22 cellular contexts compared by ENCODE assay signal in genomic region chr3:72624656-72625055, GRCh38.
"Had no signal": no experiment of that assay in that cellular context is flagged by ENCODE, and none has a peak within 500 bp of the region (broad histone marks: within the 10 kb centered on the region; RNA-seq: fewer than 3 reads in every experiment).

No MANE protein-coding gene starts in this region.

- H3K36me3 ChIP-seq: spleen, thoracic aorta, transverse colon had no signal

- H3K27me3 Mint-ChIP-seq: naive thymus-derived CD4-positive, alpha-beta T cell; stimulated activated naive CD8-positive, alpha-beta T cell treated with anti-CD3 and anti-CD28 coated beads, Interleukin-15, amount 100 ng/mL, for 72 hours had no signal

- H3K4me1 ChIP-seq: parathyroid adenoma, psoas muscle had no signal

- H3K27ac Mint-ChIP-seq: naive thymus-derived CD4-positive, alpha-beta T cell; nephron progenitor cell; stimulated activated naive CD8-positive, alpha-beta T cell treated with anti-CD3 and anti-CD28 coated beads, Interleukin-15, amount 100 ng/mL, for 72 hours had no signal

- H3K9me3 ChIP-seq: psoas muscle, thoracic aorta, transverse colon had no signal

- H3K27ac ChIP-seq: coronary artery, parathyroid adenoma, psoas muscle, spleen, thoracic aorta, transverse colon had no signal

- DNase-seq: effector memory CD4-positive, alpha-beta T cell; erythroblast; foreskin keratinocyte; kidney; left cardiac atrium; left ventricle myocardium superior; naive thymus-derived CD4-positive, alpha-beta T cell; nephron progenitor cell; psoas muscle; retina; spleen; stimulated activated CD4-positive, alpha-beta T cell treated with anti-CD3 and anti-CD28 coated beads, Interleukin-2, amount 100 ng/mL, for 24 hours; stimulated activated CD4-positive, alpha-beta T cell treated with anti-CD3 and anti-CD28 coated beads, Interleukin-4, amount 100 ng/mL, for 4 hours; stimulated activated naive B cell treated with anti-CD40 and anti-IgM and Interleukin-4, amounts not matched to agents 10 μg/mL and 1 μg/mL and 100 μg/mL, for 72 hours; stimulated activated naive CD8-positive, alpha-beta T cell treated with anti-CD3 and anti-CD28 coated beads, Interleukin-15, amount 100 ng/mL, for 72 hours; substantia nigra; transverse colon had no signal

- H3K4me3 Mint-ChIP-seq: naive thymus-derived CD4-positive, alpha-beta T cell; nephron progenitor cell; stimulated activated naive B cell treated with anti-CD40 and anti-IgM and Interleukin-4, amounts not matched to agents 10 μg/mL and 1 μg/mL and 100 μg/mL, for 72 hours; stimulated activated naive CD8-positive, alpha-beta T cell treated with anti-CD3 and anti-CD28 coated beads, Interleukin-15, amount 100 ng/mL, for 72 hours had no signal

- H3K9me3 Mint-ChIP-seq: nephron progenitor cell had no signal

- H3K9ac ChIP-seq: parathyroid adenoma had no signal

- H3K27me3 ChIP-seq: spleen, transverse colon had no signal

- H3K79me2 ChIP-seq: parathyroid adenoma had no signal

- ATAC-seq: foreskin keratinocyte; left cardiac atrium; left ventricle myocardium superior; psoas muscle; sciatic nerve; stimulated activated naive B cell treated with anti-CD40 and anti-IgM and Interleukin-4, amounts not matched to agents 10 μg/mL and 1 μg/mL and 100 μg/mL, for 72 hours; stimulated activated naive CD8-positive, alpha-beta T cell treated with anti-CD3 and anti-CD28 coated beads, Interleukin-15, amount 100 ng/mL, for 72 hours had no signal

- H2AFZ ChIP-seq: parathyroid adenoma had no signal

- H3K4me3 ChIP-seq: coronary artery, lung, psoas muscle, spleen, thoracic aorta, transverse colon had no signal
